In the genomic region with DNA sequence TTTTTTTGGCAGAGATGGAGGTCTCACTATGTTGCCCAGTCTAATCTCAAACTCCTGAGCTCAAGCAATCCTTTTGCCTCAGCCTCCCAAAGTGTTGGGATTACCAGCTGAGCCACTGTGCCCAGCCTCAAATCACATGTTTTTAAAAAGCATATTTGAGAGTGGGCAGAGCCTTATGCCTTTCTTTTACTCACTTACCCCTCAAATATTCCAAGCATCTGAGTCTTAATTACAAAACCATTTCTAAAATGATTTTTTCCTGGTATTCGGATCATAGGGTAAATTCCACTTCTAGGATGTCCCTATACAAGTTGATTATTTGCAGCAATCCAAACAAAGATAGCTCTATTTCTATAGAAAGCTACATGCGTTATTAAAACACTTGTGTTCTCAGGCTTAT, we compare ENCODE assay signal across 14 cellular contexts.
"Had no signal": no experiment of that assay in that cellular context is flagged by ENCODE, and none has a peak within 500 bp of the region (broad histone marks: within the 10 kb centered on the region; RNA-seq: fewer than 3 reads in every experiment).

No MANE protein-coding gene starts in this region.

- H3K27ac ChIP-seq: neural progenitor cell, parathyroid adenoma, right atrium auricular region, WERI-Rb-1 had no signal

- H3K27me3 ChIP-seq: adrenal gland, dorsolateral prefrontal cortex, esophagus muscularis mucosa, neural progenitor cell, right atrium auricular region had no signal

- H3K4me2 ChIP-seq: neural progenitor cell had no signal

- H3K9me3 Mint-ChIP-seq: activated CD8-positive, alpha-beta T cell treated with anti-CD3 and anti-CD28 coated beads for 36 hours; activated T-cell treated with anti-CD3 and anti-CD28 coated beads, Interleukin-2, amount 50 U/mL, for 72 hours; neural progenitor cell had no signal

- H3K4me3 Mint-ChIP-seq: activated CD4-positive, alpha-beta T cell treated with anti-CD3 and anti-CD28 coated beads for 36 hours; activated CD8-positive, alpha-beta T cell treated with anti-CD3 and anti-CD28 coated beads for 36 hours; activated T-cell treated with anti-CD3 and anti-CD28 coated beads, Interleukin-2, amount 50 U/mL, for 72 hours; neural progenitor cell had no signal

- H3K79me2 ChIP-seq: parathyroid adenoma had no signal

- DNase-seq: activated CD4-positive, alpha-beta T cell treated with anti-CD3 and anti-CD28 coated beads for 36 hours; activated CD8-positive, alpha-beta memory T cell treated with anti-CD3 and anti-CD28 coated beads, Interleukin-2, amount 50 U/mL, for 4 hours; activated CD8-positive, alpha-beta T cell treated with anti-CD3 and anti-CD28 coated beads for 36 hours; activated T-cell treated with anti-CD3 and anti-CD28 coated beads, Interleukin-2, amount 50 U/mL, for 72 hours; adrenal gland; dorsolateral prefrontal cortex; small intestine; substantia nigra; trophoblast cell; WERI-Rb-1 had no signal

- H3K4me3 ChIP-seq: adrenal gland, esophagus muscularis mucosa, neural progenitor cell, right atrium auricular region had no signal

- H3K36me3 ChIP-seq: adrenal gland, neural progenitor cell, WERI-Rb-1 had no signal

- H3K9ac ChIP-seq: neural progenitor cell, parathyroid adenoma had no signal

- H3K9me3 ChIP-seq: adrenal gland, esophagus muscularis mucosa, right atrium auricular region had no signal

- H3K27ac Mint-ChIP-seq: neural progenitor cell had no signal

- H2AFZ ChIP-seq: parathyroid adenoma had no signal

- H3K27me3 Mint-ChIP-seq: activated CD4-positive, alpha-beta T cell treated with anti-CD3 and anti-CD28 coated beads for 36 hours; activated CD8-positive, alpha-beta T cell treated with anti-CD3 and anti-CD28 coated beads for 36 hours had no signal

- H3K36me3 Mint-ChIP-seq: neural progenitor cell had no signal

- H3K4me1 ChIP-seq: adrenal gland, parathyroid adenoma had no signal
